Comparison of ENCODE assay signal across 9 cellular contexts in the genomic region with DNA sequence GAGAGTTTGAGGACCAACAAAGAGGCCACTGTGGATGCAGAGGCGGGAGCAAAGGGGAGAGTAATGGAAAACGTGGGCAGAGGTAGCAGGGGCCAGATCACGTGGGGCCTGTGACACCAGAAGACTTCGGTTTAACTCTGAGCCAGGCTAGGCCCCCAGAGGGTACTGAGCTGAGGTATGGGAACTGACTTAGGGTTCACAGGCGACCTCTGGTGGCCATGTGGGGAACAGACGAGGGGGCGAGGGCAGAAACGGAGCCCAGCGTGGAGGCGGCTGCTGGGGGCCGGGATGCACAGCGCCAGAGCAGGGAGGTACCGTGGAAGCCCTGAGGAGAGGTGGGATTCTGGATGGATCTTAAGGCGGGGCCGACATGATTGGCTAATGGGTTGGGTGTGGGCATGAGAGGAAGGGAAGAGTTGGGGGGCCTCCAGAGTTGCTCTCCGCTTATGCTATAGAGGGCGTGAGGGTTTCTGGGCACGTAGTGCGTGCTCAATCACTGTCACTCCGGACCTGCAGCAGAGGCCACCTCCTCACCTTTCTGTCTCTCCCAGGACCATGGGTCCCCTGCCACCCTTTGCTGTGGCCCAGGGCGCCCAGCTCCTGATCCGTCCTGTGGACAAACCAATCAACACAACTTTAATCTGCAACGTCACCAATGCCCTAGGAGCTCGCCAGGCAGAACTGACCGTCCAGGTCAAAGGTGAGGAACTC. TPM values are rescaled to one million over a fixed set of nuclear protein-coding genes. Genes with fewer than 3 reads are reported as not detected.
A peak's percentile ranks its signal among the peaks of the same experiment; 100 is the strongest.
DNase-seq lines count a peak whose midpoint lies in the region; ATAC-seq and TF ChIP-seq lines count a peak whose summit lies in the region.
"Had no signal": no experiment of that assay in that cellular context is flagged by ENCODE, and none has a peak within 500 bp of the region (broad histone marks: within the 10 kb centered on the region; RNA-seq: fewer than 3 reads in every experiment).

No MANE protein-coding gene starts in this region.

- CTCF ChIA-PET in BJ (lab: Yijun Ruan, JAX) (interaction anchor here (0.9 to 5.6 kb wide), 24 partner anchors 9 to 192 kb away, joined by 3 to 82 read pairs (median 6); a partner anchor contains a TSS), Panc1 (lab: Charles Lee) (interaction anchor here (0.5 to 1.6 kb wide), 3 partner anchors 75 to 118 kb away, joined by 3 to 6 read pairs (median 3); no protein-coding TSS in a partner anchor)

- H3K36me3 ChIP-seq in BJ (ENCODE audit: control insufficient read depth, insufficient read depth, low read length) (peaks cover 43% of the 10 kb centered on the region), Panc1 (ENCODE audit: control insufficient read depth, insufficient read depth, low read length) (no peaks in the 10 kb centered on the region), vagina (peaks cover 0 to 65% of the 10 kb centered on the region in 2 donors)

- no peak overlapping the region for H3K27ac ChIP-seq in Panc1 (ENCODE audit: low read length)
- no peak overlapping the region for H3K27ac ChIP-seq in foreskin keratinocyte
- H3K27ac ChIP-seq in vagina = no peak overlapping the region

- H3K27me3 ChIP-seq in BJ (ENCODE audit: control insufficient read depth, insufficient read depth, low read length) (no peaks in the 10 kb centered on the region), Panc1 (ENCODE audit: control insufficient read depth, insufficient read depth, low read length) (no peaks in the 10 kb centered on the region), foreskin keratinocyte (no peaks in the 10 kb centered on the region), vagina (no peaks in the 10 kb centered on the region)

- no TSS peak for BruUV-seq in Panc1 (replicated peaks; lab: Mats Ljungman, UMichigan)

- no peaks in the 10 kb centered on the region for H3K9me3 ChIP-seq in Panc1 (ENCODE audit: control insufficient read depth, insufficient read depth, low read depth, low read length)
- no peaks in the 10 kb centered on the region for H3K9me3 ChIP-seq in vagina

- no peak for TF ChIP-seq POLR2A in vagina (IDR thresholded peaks at IDR 0.05)

- intact Hi-C loops in Panc1 (cut with micrococcal nuclease; ENCODE audit: unreplicated experiment) = loop anchor here (5.0 kb wide), 1 partner anchor 80 kb away; no protein-coding TSS in a partner anchor
- intact Hi-C loops in posterior vena cava (cut with DNase I) = loop anchor here in 1 of 2 donors (5.0 kb wide), 1 partner anchor 85 kb away; no protein-coding TSS in a partner anchor
- intact Hi-C loops in vagina (cut with DNase I) = loop anchor here (5.0 kb wide), 1 partner anchor 70 kb away; no protein-coding TSS in a partner anchor

- ATAC-seq in Panc1 (peak; percentile 64), foreskin keratinocyte (peak; percentile 43), GM18868 (IDR thresholded peaks at IDR 0.05; ENCODE audit: unreplicated experiment) (no peak)

- H3K4me3 ChIP-seq in BJ (ENCODE audit: low read depth, low read length) (no peak overlapping the region), Panc1 (ENCODE audit: low read depth in 2 of 2, low read length in 2 of 2) (no peak overlapping the region), vagina (no peak overlapping the region)

- no peak for DNase-seq in BJ (ENCODE audit: low read depth)
- peak; percentile 23 for DNase-seq in HCEC 1CT
- no peak for DNase-seq in Panc1 (ENCODE audit: low read depth, low spot score)
- peak; percentile 37 to 41 for DNase-seq in activated T-helper 1 cell treated with anti-CD3 and anti-CD28 coated beads, Interleukin-2, amount 50 U/mL, for 16 hours (ENCODE audit: low read depth in 1 of 2, low spot score in 1 of 2)
- no peak for DNase-seq in foreskin keratinocyte
- DNase-seq in posterior vena cava (ENCODE audit: low spot score) = peak; percentile 90
- DNase-seq in vagina (ENCODE audit: extremely low spot score in 2 of 2) = no peak

- in situ Hi-C loops in Panc1 (cut with HindIII; ENCODE audit: low pct_unique_long_range_greater_than_20kb, low sequenced_read_pairs) = no loop called here

- H3K4me1 ChIP-seq in Panc1 (ENCODE audit: control insufficient read depth, insufficient read depth, low read length) = no peaks in the 10 kb centered on the region
- H3K4me1 ChIP-seq in foreskin keratinocyte = no peaks in the 10 kb centered on the region
- H3K4me1 ChIP-seq in vagina = peaks cover 9% of the 10 kb centered on the region

- POLR2A ChIA-PET in BJ (lab: Charles Lee) (no interaction called here), Panc1 (lab: Charles Lee) (no interaction called here)

- TF ChIP-seq CTCF in BJ (IDR thresholded peaks at IDR 0.05; ENCODE audit: insufficient read depth, low read depth, low read length) = peak; percentile 91
- peak; percentile 86 for TF ChIP-seq CTCF in Panc1 (IDR thresholded peaks at IDR 0.05)
- peak; percentile 81 for TF ChIP-seq CTCF in foreskin keratinocyte (conservative IDR thresholded peaks at IDR 0.05)
- peak; percentile 68 to 89 (median 85) for TF ChIP-seq CTCF in vagina (IDR thresholded peaks at IDR 0.05)

RNA-seq across cellular contexts. Expression of a gene that starts 13.7 kb away (rescaled TPM):
- 84.4 and 129 TPM in 2 replicates for polyA plus RNA-seq in BJ (2011; rRNA removed)
- polyA minus RNA-seq in BJ (2011; rRNA and poly(A)+ RNA removed) = 77.2 and 104 TPM in 2 replicates
- total RNA-seq in Panc1 (2021; ENCODE audit: unreplicated experiment) = 47.7 TPM
- 39.9 TPM for polyA plus RNA-seq in Panc1 (2012; ENCODE audit: insufficient read length)
- total RNA-seq in foreskin keratinocyte = 55.8 and 61.8 TPM in 2 replicates
- 36.3 and 36.4 TPM in 2 replicates for polyA plus RNA-seq in foreskin keratinocyte
- 10 to 100 TPM; 22.4 to 35.6 TPM for total RNA-seq in posterior vena cava
- total RNA-seq in vagina = 26.0 TPM

RNA-seq across cellular contexts. Expression of a gene that starts 13.9 kb away (rescaled TPM):
- 6.1 and 8.9 TPM in 2 replicates for polyA plus RNA-seq in BJ (2011; rRNA removed)
- polyA minus RNA-seq in BJ (2011; rRNA and poly(A)+ RNA removed) = 3.9 and 6.2 TPM in 2 replicates
- total RNA-seq in Panc1 (2021; ENCODE audit: unreplicated experiment) = 1.2 TPM
- 0.64 TPM for polyA plus RNA-seq in Panc1 (2012; ENCODE audit: insufficient read length)
- 1.5 and 2.3 TPM in 2 replicates for total RNA-seq in foreskin keratinocyte
- 2.8 and 4.3 TPM in 2 replicates for polyA plus RNA-seq in foreskin keratinocyte
- total RNA-seq in posterior vena cava = 1 to 10 TPM; 4.1 to 7.8 TPM
- 7.1 TPM for total RNA-seq in vagina

RNA-seq across cellular contexts. Expression of a gene that starts 41.6 kb away (rescaled TPM):
- polyA plus RNA-seq in BJ (2011; rRNA removed) (not detected in 2 replicates), foreskin keratinocyte (not detected in 2 replicates)
- not detected in 2 replicates for polyA minus RNA-seq in BJ (2011; rRNA and poly(A)+ RNA removed)
- total RNA-seq in Panc1 (2021; ENCODE audit: unreplicated experiment) (not detected), foreskin keratinocyte (not detected in 2 replicates), posterior vena cava (not detected), vagina (not detected)
- polyA plus RNA-seq in Panc1 (2012; ENCODE audit: insufficient read length) = not detected
- total RNA-seq: temporal lobe had no signal

RNA-seq across cellular contexts. Expression of a gene that starts 44.0 kb away (rescaled TPM):
- polyA plus RNA-seq in BJ (2011; rRNA removed) (0.21 and 0.51 TPM in 2 replicates), foreskin keratinocyte (not detected in 2 replicates)
- 0.28 TPM in 1 of 2 replicates, not detected in the other for polyA minus RNA-seq in BJ (2011; rRNA and poly(A)+ RNA removed)
- total RNA-seq in Panc1 (2021; ENCODE audit: unreplicated experiment) (not detected), foreskin keratinocyte (not detected in 2 replicates), posterior vena cava (not detected), vagina (not detected)
- not detected for polyA plus RNA-seq in Panc1 (2012; ENCODE audit: insufficient read length)
- total RNA-seq: temporal lobe had no signal

Comparison
In these comparisons a context has a peak if more than half of its experiments do, and no peak if none do; other contexts are left out.
1. DNase-seq: peak in HCEC 1CT (single experiment), activated T-helper 1 cell treated with anti-CD3 and anti-CD28 coated beads, Interleukin-2, amount 50 U/mL, for 16 hours (2 of 2) and posterior vena cava (single experiment); none in BJ (single experiment), Panc1 (single experiment), foreskin keratinocyte (0 of 2) and vagina (0 of 2).
2. Peak in every context shown above with its lines, with median percentiles within 50 percentile points of each other: CTCF ChIP-seq.